In genomic region chr10:62816179-62817119, GRCh38 we compare ENCODE assay signal across 8 cellular contexts. TPM values are rescaled to one million over a fixed set of nuclear protein-coding genes. Genes with fewer than 3 reads are reported as not detected.
DNase-seq lines count a peak whose midpoint lies in the region; ATAC-seq lines count a peak whose summit lies in the region.

TSS of gene EGR2 (minus strand) at chr10:62816366. CDS start at chr10:62816029, 337 bp downstream.

- H3K27me3 ChIP-seq in endocrine pancreas (ENCODE audit: control insufficient read depth, insufficient read depth, low read length): peaks cover 18% of the 10 kb centered on the region

- peak within 1 kb of the TSS; percentile 83 for H3K9ac ChIP-seq in endocrine pancreas (ENCODE audit: control insufficient read depth, insufficient read depth, low read length)

- no peaks in the 10 kb centered on the region for H3K4me1 ChIP-seq in endocrine pancreas (ENCODE audit: control insufficient read depth, insufficient read depth, low read length)

- peak; percentile 83 for ATAC-seq in GM19468 (IDR thresholded peaks at IDR 0.05; ENCODE audit: extremely low read depth, unreplicated experiment)

- H3K9me3 ChIP-seq in endocrine pancreas (ENCODE audit: control insufficient read depth, low read length): no peaks in the 10 kb centered on the region

- peak within 1 kb of the TSS; percentile 97 for H3K4me3 ChIP-seq in endocrine pancreas (ENCODE audit: control insufficient read depth, insufficient read depth, low read length)

- H3K36me3 ChIP-seq in endocrine pancreas (ENCODE audit: control insufficient read depth, insufficient read depth, low read length): no peaks in the 10 kb centered on the region

- DNase-seq in CMK (ENCODE audit: low read depth) (peak; percentile 46), HS-5 (ENCODE audit: low read depth) (peak; percentile 73), NOMO-1 treated with DMSO at 0.1 percent for 48 hours (lab: John Stamatoyannopoulos, UW; ENCODE audit: unreplicated experiment) (peak; percentile 95), mesenteric fat pad (ENCODE audit: low spot score) (peak; percentile 96)
- DNase-seq in activated CD8-positive, alpha-beta memory T cell treated with anti-CD3 and anti-CD28 coated beads, Interleukin-2, amount 50 U/mL, for 24 hours (ENCODE audit: extremely low read depth): peak; percentile 91
- DNase-seq in stimulated activated CD8-positive, alpha-beta memory T cell treated with anti-CD3 and anti-CD28 coated beads, Interleukin-15, amount 100 ng/mL, for 1 hour (ENCODE audit: low read depth): peak; percentile 85

RNA-seq across cellular contexts. Expression of gene EGR2, which starts in this region (rescaled TPM):
- 21.1 TPM for total RNA-seq in mesenteric fat pad

Comparison
In these comparisons a context has a peak if more than half of its experiments do, and no peak if none do; other contexts are left out.
1. Peak in every context shown above with its lines: DNase-seq, ATAC-seq and H3K4me3 ChIP-seq.
2. DNase-seq: peak in every context shown above with its lines; median percentile 96 in mesenteric fat pad; 95 in NOMO-1 treated with DMSO at 0.1 percent for 48 hours; 91 in activated CD8-positive, alpha-beta memory T cell treated with anti-CD3 and anti-CD28 coated beads, Interleukin-2, amount 50 U/mL, for 24 hours; 85 in stimulated activated CD8-positive, alpha-beta memory T cell treated with anti-CD3 and anti-CD28 coated beads, Interleukin-15, amount 100 ng/mL, for 1 hour; 73 in HS-5; 46 in CMK.